In genomic region chr2:26722911-26723310, GRCh38 we compare ENCODE assay signal across 19 cellular contexts. TPM values are rescaled to one million over a fixed set of nuclear protein-coding genes. Genes with fewer than 3 reads are reported as not detected.
A peak's percentile ranks its signal among the peaks of the same experiment; 100 is the strongest.
DNase-seq lines count a peak whose midpoint lies in the region; ATAC-seq and TF ChIP-seq lines count a peak whose summit lies in the region.
"Had no signal": no experiment of that assay in that cellular context is flagged by ENCODE, and none has a peak within 500 bp of the region (broad histone marks: within the 10 kb centered on the region; RNA-seq: fewer than 3 reads in every experiment).

No MANE protein-coding gene starts in this region.

- no peaks in the 10 kb centered on the region for H3K36me3 Mint-ChIP-seq in chondrocyte (ENCODE audit: low read depth)
- H3K36me3 Mint-ChIP-seq in naive thymus-derived CD4-positive, alpha-beta T cell = no peaks in the 10 kb centered on the region
- H3K36me3 Mint-ChIP-seq: activated naive CD4-positive, alpha-beta T cell treated with anti-CD3 and anti-CD28 coated beads, Interleukin-2, amount 50 U/mL, for 72 hours had no signal

- H4K5ac ChIP-seq in mesendoderm (ENCODE audit: low read length) = no peak overlapping the region

- no peaks in the 10 kb centered on the region for H4K20me1 ChIP-seq in mammary epithelial cell (ENCODE audit: insufficient read depth, low read length)

- H3K4ac ChIP-seq in mesendoderm (ENCODE audit: low read depth, low read length) = no peak overlapping the region

- H3K23ac ChIP-seq in mesendoderm (ENCODE audit: low read length) = peak overlapping the region; percentile 51

- no peaks in the 10 kb centered on the region for H3K27me3 Mint-ChIP-seq in chondrocyte (ENCODE audit: low read depth)
- peaks cover 0 to 4% (median 2%) of the 10 kb centered on the region in 5 donors for H3K27me3 Mint-ChIP-seq in naive thymus-derived CD4-positive, alpha-beta T cell

- no peak overlapping the region for H3K56ac ChIP-seq in mesendoderm (ENCODE audit: low read length)

- in situ Hi-C loops in mammary epithelial cell (cut with MboI; ENCODE audit: low sequenced_read_pairs in 2 of 2) = no loop called here

- intact Hi-C loops in testis (cut with DNase I; ENCODE audit: low total_unique reads) (no loop called here), mammary epithelial cell (cut with micrococcal nuclease) (no loop called here)
- intact Hi-C loops in naive thymus-derived CD4-positive, alpha-beta T cell (cut with micrococcal nuclease) = no loop called here

- no peak overlapping the region for H4K8ac ChIP-seq in mesendoderm (ENCODE audit: low read depth, low read length)

- TF ChIP-seq POLR2A in testis (IDR thresholded peaks at IDR 0.05) = no peak

- POLR2A ChIA-PET in naive thymus-derived CD4-positive, alpha-beta T cell (lab: Charles Lee) = no interaction called here

- peak overlapping the region; percentile 51 for H3K27ac Mint-ChIP-seq in chondrocyte (ENCODE audit: unreplicated experiment)
- no peak overlapping the region for H3K27ac Mint-ChIP-seq in naive thymus-derived CD4-positive, alpha-beta T cell
- H3K27ac Mint-ChIP-seq: activated B cell treated with CpG ODN at 0.5 μM for 24 hours had no signal

- no peak for ATAC-seq in naive thymus-derived CD4-positive, alpha-beta T cell
- ATAC-seq: activated naive CD4-positive, alpha-beta T cell treated with anti-CD3 and anti-CD28 coated beads, Interleukin-2, amount 50 U/mL, for 72 hours had no signal

- H3K9ac ChIP-seq in mesendoderm (ENCODE audit: low read length) (no peak overlapping the region), mammary epithelial cell (ENCODE audit: insufficient read depth, low read length) (no peak overlapping the region)

- dilution Hi-C loops in mammary epithelial cell (cut with HindIII; ENCODE audit: low sequenced_read_pairs) = no loop called here

- no peak overlapping the region for H3K27ac ChIP-seq in mesendoderm (ENCODE audit: low read depth, low read length)
- H3K27ac ChIP-seq in testis = peak overlapping the region; percentile 79 to 82
- no peak overlapping the region for H3K27ac ChIP-seq in mammary epithelial cell (ENCODE audit: insufficient read depth, low read depth, low read length)
- H3K27ac ChIP-seq in naive thymus-derived CD4-positive, alpha-beta T cell (ENCODE audit: low read depth, low read length) = no peak overlapping the region
- H3K27ac ChIP-seq: SJCRH30 had no signal

- H3K4me1 ChIP-seq in mesendoderm (ENCODE audit: control insufficient read depth, low read depth, low read length) (no peaks in the 10 kb centered on the region), testis (peaks cover 56% of the 10 kb centered on the region), mammary epithelial cell (ENCODE audit: insufficient read depth, low read length) (peaks cover 21% of the 10 kb centered on the region)
- H3K4me1 ChIP-seq in naive thymus-derived CD4-positive, alpha-beta T cell (ENCODE audit: control insufficient read depth in 2 of 2, insufficient read depth in 2 of 2, low read length in 2 of 2) = no peaks in the 10 kb centered on the region

- H2BK120ac ChIP-seq in mesendoderm (ENCODE audit: low read depth, low read length) = no peak overlapping the region

- CTCF ChIA-PET in mammary epithelial cell (lab: Charles Lee; ENCODE audit: low non-redundant PET) = no interaction called here
- CTCF ChIA-PET in naive thymus-derived CD4-positive, alpha-beta T cell (lab: Charles Lee) = no interaction called here

- H3K27me3 ChIP-seq in mesendoderm (ENCODE audit: insufficient read depth, low read length, poor library complexity) = no peaks in the 10 kb centered on the region
- H3K27me3 ChIP-seq in testis = no peaks in the 10 kb centered on the region
- no peaks in the 10 kb centered on the region for H3K27me3 ChIP-seq in mammary epithelial cell (ENCODE audit: insufficient read depth, low read length)
- H3K27me3 ChIP-seq in naive thymus-derived CD4-positive, alpha-beta T cell (ENCODE audit: control insufficient read depth in 2 of 2, insufficient read depth in 2 of 2, low read length in 2 of 2) = no peaks in the 10 kb centered on the region
- H3K27me3 ChIP-seq: SJCRH30 had no signal

- no peak overlapping the region for H3K18ac ChIP-seq in mesendoderm (ENCODE audit: low read length)

- no peak overlapping the region for H3K4me3 ChIP-seq in mesendoderm (ENCODE audit: low read length)
- no peak overlapping the region for H3K4me3 ChIP-seq in testis
- no peak overlapping the region for H3K4me3 ChIP-seq in mammary epithelial cell (replicated peaks in 1 of 3; ENCODE audit: insufficient read depth in 1 of 3, low read depth in 2 of 3, low read length in 3 of 3)
- H3K4me3 ChIP-seq in naive thymus-derived CD4-positive, alpha-beta T cell (ENCODE audit: low read length) = no peak overlapping the region
- H3K4me3 ChIP-seq: SJCRH30 had no signal

- no peaks in the 10 kb centered on the region for H3K79me2 ChIP-seq in mesendoderm (ENCODE audit: control insufficient read depth, insufficient read depth, low read length)
- H3K79me2 ChIP-seq in mammary epithelial cell (ENCODE audit: insufficient read depth, low read length) = no peaks in the 10 kb centered on the region

- no peak overlapping the region for H2BK5ac ChIP-seq in mesendoderm (ENCODE audit: low read length)

- H3K9me3 Mint-ChIP-seq in chondrocyte (ENCODE audit: low read depth) = no peaks in the 10 kb centered on the region
- peaks cover 0 to 3% (median 0%) of the 10 kb centered on the region in 11 donors for H3K9me3 Mint-ChIP-seq in naive thymus-derived CD4-positive, alpha-beta T cell
- H3K9me3 Mint-ChIP-seq: activated B cell treated with CpG ODN at 0.5 μM for 24 hours; activated naive CD4-positive, alpha-beta T cell treated with anti-CD3 and anti-CD28 coated beads, Interleukin-2, amount 50 U/mL, for 72 hours had no signal

- TF ChIP-seq CTCF in chondrocyte (IDR thresholded peaks at IDR 0.05) (no peak), testis (IDR thresholded peaks at IDR 0.05) (no peak), mammary epithelial cell (conservative IDR thresholded peaks at IDR 0.05 in 1 of 2, IDR thresholded peaks at IDR 0.05 in 1 of 2; ENCODE audit: extremely low read depth in 1 of 2, insufficient read depth in 1 of 2, low read depth in 1 of 2, low read length in 2 of 2) (no peak)

- WGBS in mesendoderm (ENCODE audit: extremely low coverage, insufficient coverage, low lambda C conversion rate) = no CpG with 5 or more reads among the region's 1 CpG
- WGBS in testis, 2 donors = 70 to 71% methylated on average over 1 of the region's 1 CpG
- WGBS in mammary epithelial cell (ENCODE audit: low coverage, missing lambda C conversion rate) = 100% methylated on average over 1 of the region's 1 CpG

- H3K36me3 ChIP-seq in mesendoderm (ENCODE audit: control insufficient read depth, insufficient read depth, low read length) (no peaks in the 10 kb centered on the region), testis (ENCODE audit: low read depth, missing control alignments) (no peaks in the 10 kb centered on the region), mammary epithelial cell (ENCODE audit: insufficient read depth, low read length) (no peaks in the 10 kb centered on the region)
- H3K36me3 ChIP-seq in naive thymus-derived CD4-positive, alpha-beta T cell (ENCODE audit: control insufficient read depth in 2 of 3, insufficient read depth in 3 of 3, low read length in 3 of 3) = no peaks in the 10 kb centered on the region
- H3K36me3 ChIP-seq: SJCRH30 had no signal

- H3K4me3 Mint-ChIP-seq in chondrocyte (ENCODE audit: unreplicated experiment) = no peak overlapping the region
- H3K4me3 Mint-ChIP-seq in naive thymus-derived CD4-positive, alpha-beta T cell = no peak overlapping the region
- H3K4me3 Mint-ChIP-seq: activated B cell treated with CpG ODN at 0.5 μM for 24 hours had no signal

- BruUV-seq in mammary epithelial cell (replicated peaks; lab: Mats Ljungman, UMichigan) = no TSS peak

- DNase-seq in M059J (ENCODE audit: low read depth) (peak; percentile 25), chondrocyte (ENCODE audit: low spot score) (no peak), mesendoderm (no peak), testis (no peak), mammary epithelial cell (no peak), glomerular visceral epithelial cell (ENCODE audit: extremely low spot score) (no peak)
- no peak for DNase-seq in naive thymus-derived CD4-positive, alpha-beta T cell
- no peak for DNase-seq in activated CD4-positive, alpha-beta T cell treated with anti-CD3 and anti-CD28 coated beads for 1 hour
- DNase-seq: activated B cell treated with CpG ODN at 0.5 μM for 24 hours; glutamatergic neuron; Karpas-422; NCI-H1092 treated with DMSO at 0.1 percent for 48 hours; NCI-H2081 treated with DMSO at 0.1 percent for 48 hours; NCI-H524 treated with DMSO at 0.1 percent for 48 hours; retina; SJCRH30; stimulated activated naive CD4-positive, alpha-beta T cell had no signal

- H2AK5ac ChIP-seq in mesendoderm (ENCODE audit: low read length) = no peak overlapping the region

- H3K79me1 ChIP-seq in mesendoderm (ENCODE audit: low read length) = no peaks in the 10 kb centered on the region

- no peaks in the 10 kb centered on the region for H3K9me3 ChIP-seq in testis
- H3K9me3 ChIP-seq in mammary epithelial cell (replicated peaks; ENCODE audit: insufficient read depth, low read length) = no peaks in the 10 kb centered on the region
- H3K9me3 ChIP-seq in naive thymus-derived CD4-positive, alpha-beta T cell (ENCODE audit: control insufficient read depth in 2 of 3, low read length in 3 of 3) = no peaks in the 10 kb centered on the region
- H3K9me3 ChIP-seq: SJCRH30 had no signal

- no peak overlapping the region for H2AFZ ChIP-seq in mammary epithelial cell (ENCODE audit: low read depth, low read length)

- H3K4me2 ChIP-seq in mesendoderm (ENCODE audit: low read length) (no peak overlapping the region), mammary epithelial cell (ENCODE audit: insufficient read depth, low read depth, low read length) (no peak overlapping the region)

- H2BK15ac ChIP-seq in mesendoderm (replicated peaks; ENCODE audit: low read depth) = no peak overlapping the region

- peaks cover 62% of the 10 kb centered on the region for H3K4me1 Mint-ChIP-seq in chondrocyte (ENCODE audit: low read depth)
- no peaks in the 10 kb centered on the region for H3K4me1 Mint-ChIP-seq in naive thymus-derived CD4-positive, alpha-beta T cell
- H3K4me1 Mint-ChIP-seq: activated B cell treated with CpG ODN at 0.5 μM for 24 hours had no signal

RNA-seq across cellular contexts. Expression of gene KCNK3, which starts 30.4 kb away (rescaled TPM):
- 2.4 and 2.8 TPM in 2 replicates for total RNA-seq in M059J (2014; rRNA removed; shearing (Covaris generic))
- total RNA-seq in chondrocyte (0.77 to 2.9 TPM (median 2.8 TPM) in 3 replicates), testis (1 to 10 TPM; 1.0 to 2.5 TPM), mammary epithelial cell (under 1 TPM; 0.07 to 0.17 TPM)
- polyA plus RNA-seq in mesendoderm (2013, experiment 1 of 2) = 0.51 TPM
- 0.38 TPM for polyA plus RNA-seq in mesendoderm (2013, experiment 2 of 2)
- polyA plus RNA-seq in testis (ENCODE audit: insufficient read depth, low read depth, low replicate concordance) (1.5 TPM), mammary epithelial cell (0.17 TPM)
- polyA minus RNA-seq in mammary epithelial cell = not detected
- not detected for total RNA-seq in naive thymus-derived CD4-positive, alpha-beta T cell
- polyA plus RNA-seq in naive thymus-derived CD4-positive, alpha-beta T cell = not detected
- total RNA-seq: activated B cell treated with CpG ODN at 0.5 μM for 24 hours; activated naive CD4-positive, alpha-beta T cell treated with anti-CD3 and anti-CD28 coated beads, Interleukin-2, amount 50 U/mL, for 72 hours; T-helper 2 cell treated with Interferon-gamma antibody and Interleukin-4, amounts not matched to agents 100 ng/mL and 5 ng/mL, for 36 hours had no signal

RNA-seq across cellular contexts. Expression of gene SLC35F6, which starts 41.2 kb away (rescaled TPM):
- 35.3 and 35.6 TPM in 2 replicates for total RNA-seq in M059J (2014; rRNA removed; shearing (Covaris generic))
- total RNA-seq in chondrocyte (35.5 to 48.4 TPM (median 46.1 TPM) in 3 replicates), testis (10 to 100 TPM; 40.4 to 42.5 TPM), mammary epithelial cell (100 to 1,000 TPM in 1 of 2 donors, 10 to 100 TPM in 1; 57.2 to 125 TPM)
- polyA plus RNA-seq in mesendoderm (2013, experiment 1 of 2) = 11.1 TPM
- 10.8 TPM for polyA plus RNA-seq in mesendoderm (2013, experiment 2 of 2)
- polyA plus RNA-seq in testis (ENCODE audit: insufficient read depth, low read depth, low replicate concordance) (15.5 TPM), mammary epithelial cell (42.0 TPM)
- polyA minus RNA-seq in mammary epithelial cell = 64.4 TPM
- total RNA-seq in naive thymus-derived CD4-positive, alpha-beta T cell = 10 to 100 TPM; 17.3 to 22.5 (median 19.9) TPM
- polyA plus RNA-seq in naive thymus-derived CD4-positive, alpha-beta T cell = 1 to 10 TPM; 4.7 to 6.6 TPM

Comparison
In these comparisons a context has a peak if more than half of its experiments do, and no peak if none do; other contexts are left out.
1. H3K27ac ChIP-seq: peak in testis (2 of 2); none in mesendoderm (single experiment), mammary epithelial cell (single experiment) and naive thymus-derived CD4-positive, alpha-beta T cell (single experiment).